Comparison of ENCODE assay signal across 27 cellular contexts in genomic region chr4:158841540-158841939, GRCh38.
"Had no signal": no experiment of that assay in that cellular context is flagged by ENCODE, and none has a peak within 500 bp of the region (broad histone marks: within the 10 kb centered on the region; RNA-seq: fewer than 3 reads in every experiment).

No MANE protein-coding gene starts in this region.

- H3K27me3 ChIP-seq: esophagus muscularis mucosa, neural progenitor cell, uterus had no signal

- H3K9ac ChIP-seq: neural progenitor cell, parathyroid adenoma had no signal

- DNase-seq: activated CD4-positive, alpha-beta T cell treated with anti-CD3 and anti-CD28 coated beads for 4 hours; activated CD4-positive, alpha-beta T cell treated with anti-CD3 and anti-CD28 coated beads, Interleukin-2, amount 50 U/mL, for 4 hours; activated effector memory CD4-positive, alpha-beta T cell treated with anti-CD3 and anti-CD28 coated beads, Interleukin-2, amount 50 U/mL, for 16 hours; activated naive CD4-positive, alpha-beta T cell treated with anti-CD3 and anti-CD28 coated beads for 36 hours; activated naive CD8-positive, alpha-beta T cell treated with anti-CD3 and anti-CD28 coated beads for 36 hours; amniotic stem cell; effector CD4-positive, alpha-beta T cell; foreskin melanocyte; hippocampal formation; kidney; mesendoderm; natural killer cell; occipital lobe; stimulated activated CD4-positive, alpha-beta T cell treated with anti-CD3 and anti-CD28 coated beads, Interleukin-12 subunit alpha, Interleukin-12 subunit beta, amount 100 ng/mL, for 4 hours; stimulated activated CD4-positive, alpha-beta T cell treated with anti-CD3 and anti-CD28 coated beads, Interleukin-4, amount 100 ng/mL, for 1 hour; stimulated activated naive CD8-positive, alpha-beta T cell treated with anti-CD3 and anti-CD28 coated beads, Interleukin-15, Interleukin-2, amounts not matched to agents 100 U/mL and 50 U/mL, for 24 hours; SW 1271; T-helper 9 cell; uterus had no signal

- H3K4me3 ChIP-seq: esophagus muscularis mucosa, lung, neural progenitor cell, skin epidermis, thoracic aorta, uterus had no signal

- H3K79me2 ChIP-seq: parathyroid adenoma had no signal

- H3K9me3 ChIP-seq: esophagus muscularis mucosa, thoracic aorta, uterus had no signal

- H3K27ac ChIP-seq: esophagus muscularis mucosa, neural progenitor cell, parathyroid adenoma, skin epidermis, thoracic aorta, uterus, VCaP had no signal

- ATAC-seq: natural killer cell; sciatic nerve; stimulated activated naive CD8-positive, alpha-beta T cell treated with anti-CD3 and anti-CD28 coated beads, Interleukin-15, Interleukin-2, amounts not matched to agents 100 U/mL and 50 U/mL, for 24 hours had no signal

- H2AFZ ChIP-seq: neural progenitor cell, parathyroid adenoma had no signal

- H3K4me2 ChIP-seq: neural progenitor cell had no signal

- H3K36me3 ChIP-seq: neural progenitor cell, uterus had no signal

- H3K4me1 ChIP-seq: parathyroid adenoma, uterus had no signal
